In the genomic region with DNA sequence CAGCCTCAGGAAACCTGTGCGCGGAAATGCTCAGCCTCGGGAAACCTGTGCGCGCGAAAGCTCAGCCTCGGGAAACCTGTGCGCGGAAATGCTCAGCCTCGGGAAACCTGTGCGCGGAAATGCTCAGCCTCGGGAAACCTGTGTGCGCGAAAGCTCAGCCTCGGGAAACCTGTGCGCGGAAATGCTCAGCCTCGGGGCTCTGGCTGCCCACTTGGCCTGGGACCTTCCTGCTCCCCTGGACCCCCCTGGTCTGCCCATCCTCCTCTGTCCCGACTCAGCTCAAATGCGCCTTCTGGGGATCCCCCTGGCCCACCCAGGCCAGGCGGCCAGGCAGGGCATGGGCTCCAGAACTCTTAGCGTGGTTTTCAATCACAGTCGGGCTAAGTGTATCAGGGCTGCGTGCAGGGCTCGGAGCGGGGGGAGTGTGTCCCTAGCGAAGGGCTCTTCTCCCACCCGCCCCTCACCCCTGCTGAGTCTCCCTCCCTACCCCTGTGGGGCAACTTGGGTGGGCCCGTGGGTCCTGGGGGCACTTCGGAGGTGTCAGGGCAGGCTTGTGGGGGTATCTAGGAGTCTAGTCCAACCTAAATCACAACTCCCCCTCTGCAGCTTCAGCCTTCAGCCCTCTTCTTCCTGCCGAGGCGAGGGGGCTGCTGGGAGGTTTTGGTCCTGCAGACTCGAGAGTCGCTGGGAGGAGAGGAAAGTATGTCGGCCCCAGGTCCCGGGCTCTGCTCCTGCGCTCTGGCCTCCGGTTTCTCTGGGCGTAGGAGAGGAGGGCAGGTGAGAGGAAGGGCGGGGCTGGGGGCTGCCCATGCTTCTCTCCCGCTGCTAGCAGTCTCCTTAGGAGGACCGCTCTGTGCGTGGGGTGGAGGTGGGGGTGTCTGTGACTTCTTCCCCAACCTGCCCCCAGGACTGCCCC, we compare ENCODE assay signal across 20 cellular contexts.
DNase-seq lines count a peak whose midpoint lies in the region; ATAC-seq, FAIRE-seq and TF ChIP-seq lines count a peak whose summit lies in the region.
"Had no signal": no experiment of that assay in that cellular context is flagged by ENCODE, and none has a peak within 500 bp of the region (broad histone marks: within the 10 kb centered on the region; RNA-seq: fewer than 3 reads in every experiment).

No MANE protein-coding gene starts in this region.

- peaks cover 15 to 31% (median 26%) of the 10 kb centered on the region in 11 experiments for H3K27me3 ChIP-seq in BLaER1 treated with 17β-estradiol and CSF1 and Interleukin-3, amounts not matched to agents 10 nM and 100 nM
- H3K27me3 ChIP-seq in HUES6 (ENCODE audit: control insufficient read depth, insufficient read depth, low read length) (peaks cover 8% of the 10 kb centered on the region), endodermal cell (ENCODE audit: control insufficient read depth, insufficient read depth, low read length, poor library complexity, severe bottlenecking) (peaks cover 30% of the 10 kb centered on the region)

- H3K27ac Mint-ChIP-seq in endodermal cell: no peak overlapping the region
- H3K27ac Mint-ChIP-seq: activated naive CD8-positive, alpha-beta T cell; memory B cell had no signal

- no peaks in the 10 kb centered on the region for H4K20me1 ChIP-seq in BLaER1 treated with 17β-estradiol and CSF1 and Interleukin-3, amounts not matched to agents 10 nM and 100 nM

- H3K36me3 ChIP-seq in BLaER1 treated with 17β-estradiol and CSF1 and Interleukin-3, amounts not matched to agents 10 nM and 100 nM: peaks cover 0 to 10% (median 4%) of the 10 kb centered on the region in 11 experiments; a peak in 3 of 22 replicates
- no peaks in the 10 kb centered on the region for H3K36me3 ChIP-seq in HUES6 (ENCODE audit: control insufficient read depth, insufficient read depth, low read length)
- H3K36me3 ChIP-seq in endodermal cell (ENCODE audit: control insufficient read depth, insufficient read depth, low read length): no peaks in the 10 kb centered on the region
- H3K36me3 ChIP-seq in mesodermal cell (ENCODE audit: control insufficient read depth, insufficient read depth, low read length): no peaks in the 10 kb centered on the region
- H3K36me3 ChIP-seq: neutrophil, thyroid gland had no signal

- no peak overlapping the region for H3K4me3 Mint-ChIP-seq in endodermal cell
- H3K4me3 Mint-ChIP-seq: activated naive CD8-positive, alpha-beta T cell; memory B cell had no signal

- H3K4me2 ChIP-seq in BLaER1 treated with 17β-estradiol and CSF1 and Interleukin-3, amounts not matched to agents 10 nM and 100 nM: no peak overlapping the region

- no peak overlapping the region for H3K27ac ChIP-seq in BLaER1 treated with 17β-estradiol and CSF1 and Interleukin-3, amounts not matched to agents 10 nM and 100 nM
- no peak overlapping the region for H3K27ac ChIP-seq in HUES6 (ENCODE audit: low read depth, low read length)
- H3K27ac ChIP-seq in endodermal cell (ENCODE audit: low read depth, low read length): no peak overlapping the region
- H3K27ac ChIP-seq in mesodermal cell (ENCODE audit: low read depth, low read length, severe bottlenecking): no peak overlapping the region
- H3K27ac ChIP-seq: neutrophil, thyroid gland had no signal

- peaks cover 0 to 14% (median 6%) of the 10 kb centered on the region in 10 experiments; a peak in 6 of 20 replicates for H3K4me1 ChIP-seq in BLaER1 treated with 17β-estradiol and CSF1 and Interleukin-3, amounts not matched to agents 10 nM and 100 nM
- peaks cover 10% of the 10 kb centered on the region; the same call in 1 of the 2 replicates for H3K4me1 ChIP-seq in HUES6 (ENCODE audit: control insufficient read depth, insufficient read depth, low read length)
- H3K4me1 ChIP-seq in endodermal cell (ENCODE audit: control insufficient read depth, insufficient read depth, low read length): no peaks in the 10 kb centered on the region
- peaks cover 22% of the 10 kb centered on the region for H3K4me1 ChIP-seq in mesodermal cell (ENCODE audit: control insufficient read depth, insufficient read depth, low read length, poor library complexity, severe bottlenecking)
- H3K4me1 ChIP-seq: thyroid gland had no signal

- peak overlapping the region in 8 of 10 experiments; percentile 0 to 41 (median 23); a peak in 5 of 20 replicates for H3K4me3 ChIP-seq in BLaER1 treated with 17β-estradiol and CSF1 and Interleukin-3, amounts not matched to agents 10 nM and 100 nM
- H3K4me3 ChIP-seq in HUES6 (ENCODE audit: low read depth, low read length): peak overlapping the region; percentile 36; the same call in 1 of the 2 replicates
- peak overlapping the region; percentile 78 for H3K4me3 ChIP-seq in endodermal cell (ENCODE audit: low read length)
- peak overlapping the region; percentile 6 for H3K4me3 ChIP-seq in mesodermal cell (ENCODE audit: extremely low read depth, insufficient read depth, low read length, poor library complexity, severe bottlenecking)
- H3K4me3 ChIP-seq: thyroid gland had no signal

- TF ChIP-seq CTCF in endodermal cell (conservative IDR thresholded peaks at IDR 0.05): no peak

- H3K9me3 ChIP-seq in BLaER1 treated with 17β-estradiol and CSF1 and Interleukin-3, amounts not matched to agents 10 nM and 100 nM (replicated peaks in 1 of 11): peaks cover 25 to 30% (median 28%) of the 10 kb centered on the region in 11 experiments
- H3K9me3 ChIP-seq in HUES6 (ENCODE audit: control insufficient read depth, insufficient read depth, low read depth, low read length) (peaks cover 4% of the 10 kb centered on the region; the same call in 1 of the 2 replicates), endodermal cell (ENCODE audit: control insufficient read depth, low read length) (peaks cover 7% of the 10 kb centered on the region), mesodermal cell (ENCODE audit: control insufficient read depth, low read length) (no peaks in the 10 kb centered on the region)
- H3K9me3 ChIP-seq: neutrophil, thyroid gland had no signal

- no peak for ATAC-seq in GM18505 (IDR thresholded peaks at IDR 0.05; ENCODE audit: unreplicated experiment)

- H3K9me3 Mint-ChIP-seq in endodermal cell: peaks cover 22% of the 10 kb centered on the region
- H3K9me3 Mint-ChIP-seq: memory B cell had no signal

- FAIRE-seq in RCC 7860 (lab: Jason Lieb, UNC): no peak
- FAIRE-seq: frontal cortex, GM12892 had no signal

- H3K4me1 Mint-ChIP-seq in endodermal cell: no peaks in the 10 kb centered on the region

- no peak overlapping the region for H3K9ac ChIP-seq in BLaER1 treated with 17β-estradiol and CSF1 and Interleukin-3, amounts not matched to agents 10 nM and 100 nM
- H3K9ac ChIP-seq in HUES6 (ENCODE audit: low read length) (no peak overlapping the region), endodermal cell (ENCODE audit: extremely low read depth, low read length, poor library complexity, severe bottlenecking) (no peak overlapping the region)

- 9 to 54% methylated on average over 13 to 44 of the region's 44 CpGs for WGBS in endodermal cell (ENCODE audit: insufficient coverage in 1 of 2, insufficient read length in 1 of 2), 2 experiments
- WGBS in mesodermal cell (ENCODE audit: insufficient coverage in 2 of 2), 2 experiments: 27 to 31% methylated on average over 27 of the region's 44 CpGs

- no peak for TF ChIP-seq POLR2A in GM18505 (IDR thresholded peaks at IDR 0.05; ENCODE audit: borderline replicate concordance, extremely low read depth, insufficient read depth, insufficient read length)

- peaks cover 2% of the 10 kb centered on the region for H3K27me3 Mint-ChIP-seq in endodermal cell (ENCODE audit: insufficient read depth)

- DNase-seq in endodermal cell (no peak), NCI-H1436 (lab: John Stamatoyannopoulos, UW) (no peak), RCC 7860 (ENCODE audit: low spot score) (no peak), Kasumi-1 (lab: John Stamatoyannopoulos, UW) (no peak)
- DNase-seq: activated CD4-positive, alpha-beta T cell treated with anti-CD3 and anti-CD28 coated beads, Interleukin-2, amount 50 U/mL, for 48 hours; activated T-cell treated with anti-CD3 and anti-CD28 coated beads, Interleukin-2, amount 50 U/mL, for 48 hours; COR-L47; GDM1; NCI-H187 treated with DMSO at 0.1 percent for 48 hours; OCI-M1; thyroid gland had no signal

- no peaks in the 10 kb centered on the region for H3K36me3 Mint-ChIP-seq in endodermal cell (ENCODE audit: low read depth)
- H3K36me3 Mint-ChIP-seq: activated naive CD8-positive, alpha-beta T cell; memory B cell had no signal

Comparison
In these comparisons a context has a peak if more than half of its experiments do, and no peak if none do; other contexts are left out.
1. H3K4me3 ChIP-seq: peak in every context shown above with its lines; median percentile 78 in endodermal cell; 36 in HUES6; 23 in BLaER1 treated with 17β-estradiol and CSF1 and Interleukin-3, amounts not matched to agents 10 nM and 100 nM; 6 in mesodermal cell.